1 cellular context compared by ENCODE assay signal in the genomic region with DNA sequence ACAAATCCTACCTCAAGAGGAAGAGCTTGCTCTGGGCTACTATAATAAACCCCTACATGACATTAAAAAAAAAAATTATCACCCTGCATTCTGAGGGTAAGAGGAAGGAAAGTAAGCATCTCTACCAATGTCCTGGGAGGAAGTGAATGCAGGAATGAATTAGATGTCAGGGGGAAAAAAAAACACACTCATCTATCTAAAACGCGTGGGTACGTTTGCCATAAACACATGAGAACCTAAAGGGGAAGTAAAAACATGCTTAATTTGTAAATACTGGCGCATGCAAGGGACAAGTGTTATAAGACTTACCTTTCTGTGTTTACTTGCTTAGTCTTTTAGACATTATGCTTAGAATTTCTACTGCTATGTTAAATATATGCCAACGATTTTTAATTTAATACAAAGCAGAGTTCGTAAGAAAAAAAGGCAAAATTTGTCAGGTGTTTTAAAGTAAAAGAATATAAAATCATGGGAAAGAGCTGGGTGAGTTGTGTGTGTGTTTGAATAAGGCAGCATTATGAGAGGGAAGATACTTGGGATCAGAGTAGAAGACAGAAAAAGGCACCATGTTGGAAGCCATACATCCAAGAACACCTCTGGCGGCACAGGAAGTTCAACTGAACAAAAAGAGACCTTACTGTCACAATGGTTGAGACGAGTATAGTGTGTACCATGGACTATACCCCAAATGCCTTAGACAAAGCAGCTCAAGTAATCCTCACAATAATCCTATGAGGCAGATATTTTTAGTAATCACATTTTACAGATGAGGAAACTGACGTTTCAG.
TF ChIP-seq lines count a peak whose summit lies in the region.

No MANE protein-coding gene starts in this region.

TF ChIP-seq in H1, 55 proteins besides CTCF, POLR2A, EP300 and RAD21:
- no peak for TF ChIP-seq YY1 (IDR thresholded peaks at IDR 0.05; ENCODE audit: low read depth, low read length)
- TF ChIP-seq SIX5 (IDR thresholded peaks at IDR 0.05; ENCODE audit: low read depth, low read length): no peak
- TF ChIP-seq CEBPB (IDR thresholded peaks at IDR 0.05; ENCODE audit: low read depth, low read length): no peak
- TF ChIP-seq KDM5A (IDR thresholded peaks at IDR 0.05; ENCODE audit: low read length): no peak
- TF ChIP-seq JUND (IDR thresholded peaks at IDR 0.05; ENCODE audit: low read length): no peak
- TF ChIP-seq BACH1 (IDR thresholded peaks at IDR 0.05; ENCODE audit: low read length): no peak
- no peak for TF ChIP-seq CBX8 (IDR thresholded peaks at IDR 0.05; ENCODE audit: borderline replicate concordance, low read depth, low read length)
- TF ChIP-seq MAFK (IDR thresholded peaks at IDR 0.05; ENCODE audit: low read depth, low read length): no peak
- TF ChIP-seq, protein P1, sequence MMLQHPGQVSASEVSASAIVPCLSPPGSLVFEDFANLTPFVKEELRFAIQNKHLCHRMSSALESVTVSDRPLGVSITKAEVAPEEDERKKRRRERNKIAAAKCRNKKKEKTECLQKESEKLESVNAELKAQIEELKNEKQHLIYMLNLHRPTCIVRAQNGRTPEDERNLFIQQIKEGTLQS (IDR thresholded peaks at IDR 0.05; ENCODE audit: insufficient read depth, low read depth, low read length): no peak
- TF ChIP-seq CHD2 (IDR thresholded peaks at IDR 0.05; ENCODE audit: low read length): no peak
- no peak for TF ChIP-seq RBBP5 (IDR thresholded peaks at IDR 0.05; ENCODE audit: borderline replicate concordance, low read depth, low read length)
- no peak for TF ChIP-seq FOSL1 (IDR thresholded peaks at IDR 0.05; ENCODE audit: insufficient read depth, low read depth, low read length)
- TF ChIP-seq CBX5 (IDR thresholded peaks at IDR 0.05; ENCODE audit: low read depth, low read length): no peak
- TF ChIP-seq CHD1 (IDR thresholded peaks at IDR 0.05; ENCODE audit: low read depth, low read length): no peak
- no peak for TF ChIP-seq SIN3A (conservative IDR thresholded peaks at IDR 0.05 in 1 of 2, IDR thresholded peaks at IDR 0.05 in 1 of 2; ENCODE audit: low read depth in 1 of 2, low read length in 2 of 2)
- no peak for TF ChIP-seq POLR2AphosphoS5 (IDR thresholded peaks at IDR 0.05; ENCODE audit: low read depth, low read length)
- TF ChIP-seq GTF2F1 (IDR thresholded peaks at IDR 0.05; ENCODE audit: borderline replicate concordance, low read depth, low read length): no peak
